ENCODE assay signal across 1 cellular context in the genomic region with DNA sequence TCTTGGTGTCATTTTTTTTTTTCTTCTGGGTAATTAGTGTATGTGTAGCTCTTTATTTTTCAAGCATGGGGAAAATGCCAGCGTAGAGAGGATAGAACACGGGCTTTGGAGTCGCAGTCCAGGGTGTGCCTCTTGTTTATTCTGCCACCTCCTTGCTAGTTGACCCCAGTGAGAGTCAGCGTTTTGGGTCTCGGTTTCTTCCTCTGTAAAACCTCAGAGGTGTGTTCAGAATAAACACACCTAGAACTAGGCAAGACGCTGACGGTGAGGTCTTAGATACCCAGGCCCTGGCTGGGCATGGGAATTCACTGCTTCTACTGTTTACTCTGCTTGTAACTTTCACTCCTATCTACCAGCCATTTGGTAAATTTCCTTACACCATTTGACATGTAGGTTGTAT.
TF ChIP-seq lines count a peak whose summit lies in the region.

No MANE protein-coding gene starts in this region.

TF ChIP-seq in HepG2, 621 proteins besides CTCF, POLR2A, EP300 and RAD21:
- TF ChIP-seq, protein P1, sequence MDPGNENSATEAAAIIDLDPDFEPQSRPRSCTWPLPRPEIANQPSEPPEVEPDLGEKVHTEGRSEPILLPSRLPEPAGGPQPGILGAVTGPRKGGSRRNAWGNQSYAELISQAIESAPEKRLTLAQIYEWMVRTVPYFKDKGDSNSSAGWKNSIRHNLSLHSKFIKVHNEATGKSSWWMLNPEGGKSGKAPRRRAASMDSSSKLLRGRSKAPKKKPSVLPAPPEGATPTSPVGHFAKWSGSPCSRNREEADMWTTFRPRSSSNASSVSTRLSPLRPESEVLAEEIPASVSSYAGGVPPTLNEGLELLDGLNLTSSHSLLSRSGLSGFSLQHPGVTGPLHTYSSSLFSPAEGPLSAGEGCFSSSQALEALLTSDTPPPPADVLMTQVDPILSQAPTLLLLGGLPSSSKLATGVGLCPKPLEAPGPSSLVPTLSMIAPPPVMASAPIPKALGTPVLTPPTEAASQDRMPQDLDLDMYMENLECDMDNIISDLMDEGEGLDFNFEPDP (CRISPR knock-in tag; conservative IDR thresholded peaks at IDR 0.05): no peak
- 0 out of 2 replicates have a peak, but pooled peaks have one; percentile 8 for TF ChIP-seq SALL2 (CRISPR knock-in tag; IDR thresholded peaks at IDR 0.05)
